Comparison of ENCODE assay signal across 9 cellular contexts in the genomic region with DNA sequence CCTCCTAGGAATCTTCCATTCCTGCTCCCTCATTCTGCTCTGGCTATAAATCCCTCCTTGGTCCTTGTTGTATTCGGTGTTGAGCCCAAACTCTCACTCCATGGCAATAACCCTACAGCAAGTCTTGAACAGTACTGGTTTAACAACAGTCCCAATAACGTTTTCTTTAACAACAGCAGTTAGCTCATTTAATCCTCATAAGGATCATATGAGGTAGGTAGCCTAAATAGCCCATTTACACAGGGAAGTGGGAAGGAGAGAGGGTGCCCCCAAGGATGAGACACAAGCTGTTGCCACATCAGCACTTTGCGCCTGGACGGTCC. TPM values are rescaled to one million over a fixed set of nuclear protein-coding genes. Genes with fewer than 3 reads are reported as not detected.
DNase-seq lines count a peak whose midpoint lies in the region; ATAC-seq and TF ChIP-seq lines count a peak whose summit lies in the region.
"Had no signal": no experiment of that assay in that cellular context is flagged by ENCODE, and none has a peak within 500 bp of the region (broad histone marks: within the 10 kb centered on the region; RNA-seq: fewer than 3 reads in every experiment).

No MANE protein-coding gene starts in this region.

- H3K9me3 Mint-ChIP-seq in HFFc6 (no peaks in the 10 kb centered on the region), mesothelial cell of epicardium (no peaks in the 10 kb centered on the region)

- peak overlapping the region; percentile 68 for H3K4me3 ChIP-seq in A673 (ENCODE audit: low read depth, low read length, poor library complexity, severe bottlenecking)
- H3K4me3 ChIP-seq in astrocyte of the spinal cord (ENCODE audit: low read depth, low read length): peak overlapping the region; percentile 73

- POLR2A ChIA-PET in A673 (lab: Charles Lee; ENCODE audit: low non-redundant PET): no interaction called here

- no peaks in the 10 kb centered on the region for H3K36me3 ChIP-seq in A673 (ENCODE audit: insufficient read depth, low read length, poor library complexity, severe bottlenecking)

- in situ Hi-C loops in astrocyte of the spinal cord (cut with HindIII; ENCODE audit: low sequenced_read_pairs): no loop called here

- H3K4me3 Mint-ChIP-seq in HFFc6 (peak overlapping the region; percentile 93), mesothelial cell of epicardium (peak overlapping the region; percentile 94)

- no peak overlapping the region for H3K27ac ChIP-seq in A673 (ENCODE audit: low read depth, low read length, poor library complexity, severe bottlenecking)

- no peaks in the 10 kb centered on the region for H3K9me3 ChIP-seq in A673 (ENCODE audit: low read depth, low read length, poor library complexity, severe bottlenecking)

- no peaks in the 10 kb centered on the region; the same call in 1 of the 2 replicates for H3K36me3 Mint-ChIP-seq in HFFc6 (ENCODE audit: low read depth)
- H3K36me3 Mint-ChIP-seq in mesothelial cell of epicardium: no peaks in the 10 kb centered on the region

- H3K4me1 ChIP-seq in A673 (ENCODE audit: insufficient read depth, low read length, poor library complexity, severe bottlenecking): peaks cover 22% of the 10 kb centered on the region

- DNase-seq in A673 (ENCODE audit: low spot score) (no peak), HFFc6 (no peak), astrocyte of the spinal cord (ENCODE audit: low read depth, low spot score) (no peak), mesothelial cell of epicardium (ENCODE audit: low spot score in 2 of 2, unreplicated experiment in 2 of 2) (no peak), DMS153 treated with DMSO at 0.1 percent for 48 hours (lab: John Stamatoyannopoulos, UW; ENCODE audit: unreplicated experiment) (no peak), mesenteric fat pad (ENCODE audit: low spot score) (no peak), left colon (no peak)

- H3K4me1 Mint-ChIP-seq in HFFc6 (ENCODE audit: low read depth) (peaks cover 27% of the 10 kb centered on the region), mesothelial cell of epicardium (peaks cover 27% of the 10 kb centered on the region)

- CTCF ChIA-PET in A673 (lab: Charles Lee): interaction anchor here (1.0 kb wide), 1 partner anchor 14 kb away, joined by 4 read pairs; no protein-coding TSS in a partner anchor

- no peak for ATAC-seq in HG02642 (IDR thresholded peaks at IDR 0.05; ENCODE audit: poor library complexity, unreplicated experiment)
- no peak for ATAC-seq in left colon

- intact Hi-C loops in A673 (cut with micrococcal nuclease; ENCODE audit: unreplicated experiment): no loop called here
- intact Hi-C loops in left colon (cut with DNase I, micrococcal nuclease): no loop called here

- no peaks in the 10 kb centered on the region for H3K27me3 ChIP-seq in A673 (replicated peaks; ENCODE audit: insufficient read depth, low read depth, low read length, poor library complexity)

- H3K27me3 Mint-ChIP-seq in HFFc6 (ENCODE audit: insufficient read depth) (no peaks in the 10 kb centered on the region; the same call in 1 of the 2 replicates), mesothelial cell of epicardium (ENCODE audit: low read depth) (no peaks in the 10 kb centered on the region)

- BruUV-seq in A673 (replicated peaks; lab: Mats Ljungman, UMichigan): no TSS peak

- H3K27ac Mint-ChIP-seq in HFFc6 (peak overlapping the region; percentile 93), mesothelial cell of epicardium (peak overlapping the region; percentile 56)

- TF ChIP-seq CTCF in A673 (conservative IDR thresholded peaks at IDR 0.05; ENCODE audit: low read depth, low read length) (no peak), HFFc6 (IDR thresholded peaks at IDR 0.05) (no peak), astrocyte of the spinal cord (IDR thresholded peaks at IDR 0.05; ENCODE audit: low read depth, low read length) (no peak), mesothelial cell of epicardium (IDR thresholded peaks at IDR 0.05; ENCODE audit: unreplicated experiment) (no peak)

RNA-seq across cellular contexts. Expression of gene AGTRAP, which starts 0.4 kb away (rescaled TPM):
- 23.6 and 33.5 TPM in 2 replicates for total RNA-seq in A673 (2021)
- total RNA-seq in HFFc6 (2021; fragmentation: NEBNext Ultra II Directional; extraction: Animal tissue kit (Norgen Biotek cat#: 25700)): 10 to 100 TPM; 31.4 to 41.4 (median 33.6) TPM
- total RNA-seq in mesothelial cell of epicardium: 25.8 to 29.4 TPM (median 29.0 TPM) in 3 replicates
- 39.8 TPM for total RNA-seq in mesenteric fat pad
- total RNA-seq in left colon: 10 to 100 TPM; 12.3 to 16.7 TPM

RNA-seq across cellular contexts. Expression of gene C1orf167, which starts 26.5 kb away (rescaled TPM):
- total RNA-seq in A673 (2021) (not detected in 2 replicates), mesothelial cell of epicardium (0.18 to 0.20 TPM in 2 of 3 replicates, not detected in the other), mesenteric fat pad (1.1 TPM), left colon (not detected)
- total RNA-seq in HFFc6 (2021; fragmentation: NEBNext Ultra II Directional; extraction: Animal tissue kit (Norgen Biotek cat#: 25700)): under 1 TPM in 4 of 6 experiments, not detected in 2; 0.23 to 0.59 (median 0.38) TPM
- total RNA-seq: SK-MEL-5 had no signal

RNA-seq across cellular contexts. Expression of gene DRAXIN, which starts 44.0 kb away (rescaled TPM):
- total RNA-seq in A673 (2021) (5.5 and 6.7 TPM in 2 replicates), mesothelial cell of epicardium (1.1 to 1.4 TPM (median 1.4 TPM) in 3 replicates), mesenteric fat pad (not detected), left colon (under 1 TPM; 0.06 to 0.11 TPM)
- not detected for total RNA-seq in HFFc6 (2021; fragmentation: NEBNext Ultra II Directional; extraction: Animal tissue kit (Norgen Biotek cat#: 25700))

RNA-seq across cellular contexts. Expression of gene MAD2L2, which starts 54.5 kb away (rescaled TPM):
- 134 and 155 TPM in 2 replicates for total RNA-seq in A673 (2021)
- 10 to 100 TPM; 31.7 to 48.8 (median 42.2) TPM for total RNA-seq in HFFc6 (2021; fragmentation: NEBNext Ultra II Directional; extraction: Animal tissue kit (Norgen Biotek cat#: 25700))
- 53.0 to 56.3 TPM (median 56.0 TPM) in 3 replicates for total RNA-seq in mesothelial cell of epicardium
- total RNA-seq in mesenteric fat pad: 25.1 TPM
- 1 to 10 TPM; 7.0 to 7.4 TPM for total RNA-seq in left colon
